In genomic region chr1:89040315-89040626, GRCh38 we compare ENCODE assay signal across 22 cellular contexts. TPM values are rescaled to one million over a fixed set of nuclear protein-coding genes. Genes with fewer than 3 reads are reported as not detected.
DNase-seq lines count a peak whose midpoint lies in the region; ATAC-seq and FAIRE-seq lines count a peak whose summit lies in the region.
"Had no signal": no experiment of that assay in that cellular context is flagged by ENCODE, and none has a peak within 500 bp of the region (broad histone marks: within the 10 kb centered on the region; RNA-seq: fewer than 3 reads in every experiment).

No MANE protein-coding gene starts in this region.

- no peak for ATAC-seq in activated T-cell treated with anti-CD3 and anti-CD28 coated beads, Interleukin-2, amount 50 U/mL, for 72 hours (replicated peaks in 1 of 2)
- no peak for ATAC-seq in activated T-helper 17 cell treated with anti-CD3 and anti-CD28 coated beads, Interleukin-2, amount 50 U/mL, for 72 hours (replicated peaks)
- ATAC-seq in stimulated activated effector memory CD8-positive, alpha-beta T cell treated with anti-CD3 and anti-CD28 coated beads, Interleukin-12 subunit alpha, Interleukin-12 subunit beta, amount 100 ng/mL, for 72 hours = no peak

- peak; percentile 45 for FAIRE-seq in GM19239 (lab: Jason Lieb, UNC)
- FAIRE-seq: G401.6 had no signal

- peak overlapping the region; percentile 50 for H3K27ac Mint-ChIP-seq in activated T-cell treated with anti-CD3 and anti-CD28 coated beads, Interleukin-2, amount 50 U/mL, for 72 hours
- peak overlapping the region; percentile 66 for H3K27ac Mint-ChIP-seq in activated T-helper 17 cell treated with anti-CD3 and anti-CD28 coated beads, Interleukin-2, amount 50 U/mL, for 72 hours
- H3K27ac Mint-ChIP-seq in stimulated activated effector memory CD8-positive, alpha-beta T cell treated with anti-CD3 and anti-CD28 coated beads, Interleukin-12 subunit alpha, Interleukin-12 subunit beta, amount 100 ng/mL, for 72 hours = peak overlapping the region; percentile 77
- H3K27ac Mint-ChIP-seq: CD8-positive, alpha-beta T cell had no signal

- H3K27me3 Mint-ChIP-seq in activated T-cell treated with anti-CD3 and anti-CD28 coated beads, Interleukin-2, amount 50 U/mL, for 72 hours (ENCODE audit: low read depth) = peaks cover 30% of the 10 kb centered on the region
- peaks cover 10% of the 10 kb centered on the region for H3K27me3 Mint-ChIP-seq in activated T-helper 17 cell treated with anti-CD3 and anti-CD28 coated beads, Interleukin-2, amount 50 U/mL, for 72 hours

- peaks cover 5% of the 10 kb centered on the region in 2 donors for H3K9me3 Mint-ChIP-seq in activated T-cell treated with anti-CD3 and anti-CD28 coated beads, Interleukin-2, amount 50 U/mL, for 72 hours
- H3K9me3 Mint-ChIP-seq in activated T-helper 17 cell treated with anti-CD3 and anti-CD28 coated beads, Interleukin-2, amount 50 U/mL, for 72 hours = peaks cover 3% of the 10 kb centered on the region
- H3K9me3 Mint-ChIP-seq in stimulated activated effector memory CD8-positive, alpha-beta T cell treated with anti-CD3 and anti-CD28 coated beads, Interleukin-12 subunit alpha, Interleukin-12 subunit beta, amount 100 ng/mL, for 72 hours = peaks cover 6% of the 10 kb centered on the region

- DNase-seq in activated T-cell treated with anti-CD3 and anti-CD28 coated beads, Interleukin-2, amount 50 U/mL, for 72 hours = no peak
- DNase-seq in activated T-cell treated with anti-CD3 and anti-CD28 coated beads for 4 hours (no peak), GM19239 (ENCODE audit: insufficient read length, low spot score) (no peak), COLO829 (ENCODE audit: low spot score) (no peak), DMS153 (lab: John Stamatoyannopoulos, UW) (no peak)
- DNase-seq in stimulated activated effector memory CD8-positive, alpha-beta T cell treated with anti-CD3 and anti-CD28 coated beads, Interleukin-12 subunit alpha, Interleukin-12 subunit beta, amount 100 ng/mL, for 72 hours (ENCODE audit: low spot score in 2 of 2) = no peak
- DNase-seq: Calu3; CD8-positive, alpha-beta T cell; GOT3; HCEC 1CT; KBM-7; NCI-H1092 treated with DMSO at 0.1 percent for 48 hours; NCI-H1436 treated with DMSO at 0.1 percent for 48 hours; NCI-H2029; NCI-H2171; NCI-H345; NCI-H524; NCI-H774; SJCRH30 had no signal

- H3K4me3 Mint-ChIP-seq in activated T-cell treated with anti-CD3 and anti-CD28 coated beads, Interleukin-2, amount 50 U/mL, for 72 hours = peak overlapping the region; percentile 12 to 50
- H3K4me3 Mint-ChIP-seq in activated T-helper 17 cell treated with anti-CD3 and anti-CD28 coated beads, Interleukin-2, amount 50 U/mL, for 72 hours = peak overlapping the region; percentile 55
- peak overlapping the region; percentile 51 for H3K4me3 Mint-ChIP-seq in stimulated activated effector memory CD8-positive, alpha-beta T cell treated with anti-CD3 and anti-CD28 coated beads, Interleukin-12 subunit alpha, Interleukin-12 subunit beta, amount 100 ng/mL, for 72 hours
- H3K4me3 Mint-ChIP-seq: CD8-positive, alpha-beta T cell had no signal

- peaks cover 15 to 35% of the 10 kb centered on the region in 2 donors for H3K36me3 Mint-ChIP-seq in activated T-cell treated with anti-CD3 and anti-CD28 coated beads, Interleukin-2, amount 50 U/mL, for 72 hours (ENCODE audit: insufficient read depth in 2 of 2)
- H3K36me3 Mint-ChIP-seq in activated T-helper 17 cell treated with anti-CD3 and anti-CD28 coated beads, Interleukin-2, amount 50 U/mL, for 72 hours (ENCODE audit: low read depth) = peaks cover 4% of the 10 kb centered on the region
- peaks cover 17% of the 10 kb centered on the region for H3K36me3 Mint-ChIP-seq in stimulated activated effector memory CD8-positive, alpha-beta T cell treated with anti-CD3 and anti-CD28 coated beads, Interleukin-12 subunit alpha, Interleukin-12 subunit beta, amount 100 ng/mL, for 72 hours

- peaks cover 33% of the 10 kb centered on the region for H3K4me1 Mint-ChIP-seq in activated T-cell treated with anti-CD3 and anti-CD28 coated beads, Interleukin-2, amount 50 U/mL, for 72 hours (ENCODE audit: low read depth)
- peaks cover 21% of the 10 kb centered on the region for H3K4me1 Mint-ChIP-seq in activated T-helper 17 cell treated with anti-CD3 and anti-CD28 coated beads, Interleukin-2, amount 50 U/mL, for 72 hours
- peaks cover 21% of the 10 kb centered on the region for H3K4me1 Mint-ChIP-seq in stimulated activated effector memory CD8-positive, alpha-beta T cell treated with anti-CD3 and anti-CD28 coated beads, Interleukin-12 subunit alpha, Interleukin-12 subunit beta, amount 100 ng/mL, for 72 hours

RNA-seq across cellular contexts. Expression of gene GBP3, which starts 17.6 kb away (rescaled TPM):
- 1 to 10 TPM; 7.1 to 9.0 TPM for total RNA-seq in activated T-cell treated with anti-CD3 and anti-CD28 coated beads, Interleukin-2, amount 50 U/mL, for 72 hours
- 1 to 10 TPM; 5.7 to 7.6 TPM for total RNA-seq in activated T-helper 17 cell treated with anti-CD3 and anti-CD28 coated beads, Interleukin-2, amount 50 U/mL, for 72 hours

RNA-seq across cellular contexts. Expression of gene GBP1, which starts 24.7 kb away (rescaled TPM):
- 10 to 100 TPM; 44.9 to 58.9 TPM for total RNA-seq in activated T-cell treated with anti-CD3 and anti-CD28 coated beads, Interleukin-2, amount 50 U/mL, for 72 hours
- 10 to 100 TPM; 56.7 to 83.7 TPM for total RNA-seq in activated T-helper 17 cell treated with anti-CD3 and anti-CD28 coated beads, Interleukin-2, amount 50 U/mL, for 72 hours
- total RNA-seq: OCI-LY7 had no signal

RNA-seq across cellular contexts. Expression of gene KYAT3, which starts 47.8 kb away (rescaled TPM):
- total RNA-seq in activated T-cell treated with anti-CD3 and anti-CD28 coated beads, Interleukin-2, amount 50 U/mL, for 72 hours = 10 to 100 TPM; 47.9 to 71.4 TPM
- total RNA-seq in activated T-helper 17 cell treated with anti-CD3 and anti-CD28 coated beads, Interleukin-2, amount 50 U/mL, for 72 hours = 10 to 100 TPM; 41.8 to 65.1 TPM

RNA-seq across cellular contexts. Expression of gene RBMXL1, which starts 47.8 kb away (rescaled TPM):
- 10 to 100 TPM; 18.6 to 32.0 TPM for total RNA-seq in activated T-cell treated with anti-CD3 and anti-CD28 coated beads, Interleukin-2, amount 50 U/mL, for 72 hours
- 10 to 100 TPM; 25.5 to 27.4 TPM for total RNA-seq in activated T-helper 17 cell treated with anti-CD3 and anti-CD28 coated beads, Interleukin-2, amount 50 U/mL, for 72 hours
